8 cellular contexts compared by ENCODE assay signal in genomic region chr14:39433452-39433813, GRCh38. TPM values are rescaled to one million over a fixed set of nuclear protein-coding genes. Genes with fewer than 3 reads are reported as not detected.
DNase-seq lines count a peak whose midpoint lies in the region; ATAC-seq and TF ChIP-seq lines count a peak whose summit lies in the region.

No MANE protein-coding gene starts in this region.

- no peak overlapping the region for H2BK12ac ChIP-seq in mesenchymal stem cell (ENCODE audit: low read length in 2 of 2)

- TF ChIP-seq POLR2A in uterus (IDR thresholded peaks at IDR 0.05) = no peak

- H3K4me3 ChIP-seq in left ventricle myocardium inferior = peak overlapping the region; percentile 95
- H3K4me3 ChIP-seq in mesenchymal stem cell (ENCODE audit: insufficient read depth in 1 of 2, low read depth in 1 of 2, low read length in 2 of 2) = peak overlapping the region in 1 of 2 experiments; percentile 89
- peak overlapping the region; percentile 85 to 97 for H3K4me3 ChIP-seq in uterus

- peaks cover 9% of the 10 kb centered on the region for H3K79me1 ChIP-seq in mesenchymal stem cell (replicated peaks; ENCODE audit: low read length, poor library complexity, severe bottlenecking)

- H3K27ac ChIP-seq in left ventricle myocardium inferior (replicated peaks) (peak overlapping the region; percentile 99), mesenchymal stem cell (ENCODE audit: low read length, poor library complexity, severe bottlenecking) (peak overlapping the region; percentile 59), uterus (peak overlapping the region; percentile 98)

- H3K4me1 ChIP-seq in left ventricle myocardium inferior (peaks cover 41% of the 10 kb centered on the region), mesenchymal stem cell (ENCODE audit: control insufficient read depth, insufficient read depth, low read depth, low read length) (peaks cover 2% of the 10 kb centered on the region), uterus (no peaks in the 10 kb centered on the region)

- no peak for DNase-seq in left ventricle myocardium inferior
- DNase-seq in left ventricle myocardium superior = no peak
- no peak for DNase-seq in mesenchymal stem cell
- no peak for DNase-seq in uterus

- H3K36me3 ChIP-seq in left ventricle myocardium inferior = no peaks in the 10 kb centered on the region
- H3K36me3 ChIP-seq in mesenchymal stem cell (ENCODE audit: control insufficient read depth in 1 of 2, insufficient read depth in 2 of 2, low read depth in 1 of 2, low read length in 2 of 2) = no peaks in the 10 kb centered on the region
- no peaks in the 10 kb centered on the region for H3K36me3 ChIP-seq in uterus

- H3K9ac ChIP-seq in mesenchymal stem cell (ENCODE audit: low read length) = peak overlapping the region; percentile 92

- no peak for ATAC-seq in left ventricle myocardium superior
- ATAC-seq in HG03025 (IDR thresholded peaks at IDR 0.05; ENCODE audit: low FRiP score, unreplicated experiment) = no peak
- ATAC-seq in GM18909 (IDR thresholded peaks at IDR 0.05; ENCODE audit: poor library complexity, unreplicated experiment) = no peak
- ATAC-seq in HG02852 (IDR thresholded peaks at IDR 0.05; ENCODE audit: unreplicated experiment) = no peak

- H3K18ac ChIP-seq in mesenchymal stem cell (ENCODE audit: low read depth in 1 of 2, low read length in 2 of 2) = no peak overlapping the region

- H3K27me3 Mint-ChIP-seq in brain = peaks cover 22% of the 10 kb centered on the region

- H3K9me3 ChIP-seq in left ventricle myocardium inferior (replicated peaks) (no peaks in the 10 kb centered on the region), mesenchymal stem cell (ENCODE audit: control insufficient read depth, low read length) (no peaks in the 10 kb centered on the region), uterus (no peaks in the 10 kb centered on the region)

- H4K91ac ChIP-seq in mesenchymal stem cell (ENCODE audit: low read length) = no peak overlapping the region

- no peak overlapping the region for H2AFZ ChIP-seq in mesenchymal stem cell (ENCODE audit: low read depth, low read length)

- peaks cover 40% of the 10 kb centered on the region for H3K4me1 Mint-ChIP-seq in brain

- WGBS in mesenchymal stem cell = 37% methylated on average over 5 of the region's 8 CpGs

- no peak overlapping the region for H3K4ac ChIP-seq in mesenchymal stem cell (ENCODE audit: low read depth in 1 of 2, low read length in 2 of 2)

- peak overlapping the region; percentile 72 for H3K4me2 ChIP-seq in mesenchymal stem cell (ENCODE audit: low read length, poor library complexity, severe bottlenecking)

- H3K27ac Mint-ChIP-seq in brain = peak overlapping the region; percentile 85 to 100 (median 100)

- no peaks in the 10 kb centered on the region for H3K27me3 ChIP-seq in left ventricle myocardium inferior (ENCODE audit: low read depth)
- H3K27me3 ChIP-seq in mesenchymal stem cell (ENCODE audit: control insufficient read depth in 1 of 2, insufficient read depth in 1 of 2, low read length in 2 of 2) = no peaks in the 10 kb centered on the region
- H3K27me3 ChIP-seq in uterus = no peaks in the 10 kb centered on the region

- H3K23ac ChIP-seq in mesenchymal stem cell (ENCODE audit: low read length in 2 of 2) = no peak overlapping the region

- no peak overlapping the region for H4K8ac ChIP-seq in mesenchymal stem cell (ENCODE audit: low read length)

- no peak overlapping the region for H2BK15ac ChIP-seq in mesenchymal stem cell (ENCODE audit: low read depth, poor library complexity, severe bottlenecking)

- H3K9me3 Mint-ChIP-seq in brain = no peaks in the 10 kb centered on the region

- H3K4me3 Mint-ChIP-seq in brain = peak overlapping the region; percentile 98 to 100 (median 99)

- TF ChIP-seq CTCF in left ventricle myocardium inferior (IDR thresholded peaks at IDR 0.05; ENCODE audit: borderline replicate concordance) (no peak), brain (conservative IDR thresholded peaks at IDR 0.05) (no peak), uterus (IDR thresholded peaks at IDR 0.05) (no peak)

- H3K36me3 Mint-ChIP-seq in brain = peaks cover under 1% of the 10 kb centered on the region

- no peak overlapping the region for H2BK120ac ChIP-seq in mesenchymal stem cell (ENCODE audit: low read depth, low read length)

- H2BK5ac ChIP-seq in mesenchymal stem cell (ENCODE audit: low read depth, low read length, poor library complexity, severe bottlenecking) = no peak overlapping the region

- intact Hi-C loops in left ventricle myocardium inferior (cut with micrococcal nuclease) (no loop called here), left ventricle myocardium superior (cut with micrococcal nuclease) (no loop called here), uterus (cut with DNase I; ENCODE audit: low total_unique reads) (loop anchor here (10.0 kb wide), 1 partner anchor 329 kb away; the partner anchor contains the start of gene SEC23A)

- H3K14ac ChIP-seq in mesenchymal stem cell (ENCODE audit: low read length in 2 of 2) = no peak overlapping the region

- no peak overlapping the region for H2AK5ac ChIP-seq in mesenchymal stem cell (ENCODE audit: low read length, severe bottlenecking)

RNA-seq across cellular contexts. Expression of gene FBXO33, which starts 1.2 kb away (rescaled TPM):
- total RNA-seq in left ventricle myocardium inferior = 4.8 TPM
- 4.4 TPM for total RNA-seq in left ventricle myocardium superior
- 5.1 TPM for polyA plus RNA-seq in brain (ENCODE audit: insufficient read depth, low read depth, low replicate concordance)
- polyA plus RNA-seq in mesenchymal stem cell (2013, experiment 1 of 2) = 10.4 TPM
- polyA plus RNA-seq in mesenchymal stem cell (2013, experiment 2 of 2) = 11.3 TPM
- 10 to 100 TPM; 12.1 to 27.2 (median 20.8) TPM for total RNA-seq in uterus
